ENCODE assay signal across 8 cellular contexts in genomic region chr14:102510616-102511520, GRCh38. TPM values are rescaled to one million over a fixed set of nuclear protein-coding genes. Genes with fewer than 3 reads are reported as not detected.
DNase-seq lines count a peak whose midpoint lies in the region; ATAC-seq and TF ChIP-seq lines count a peak whose summit lies in the region.

No MANE protein-coding gene starts in this region.

- H3K4me3 ChIP-seq in HUES48 (ENCODE audit: low read depth, low read length), result peak overlapping the region; percentile 77
- peak overlapping the region; percentile 75 for H3K4me3 ChIP-seq in iPS-20b (ENCODE audit: low read length)
- peak overlapping the region; percentile 59 to 70 (median 65) for H3K4me3 ChIP-seq in stomach

- ATAC-seq in GM19455 (IDR thresholded peaks at IDR 0.05; ENCODE audit: unreplicated experiment), result no peak
- ATAC-seq in foreskin keratinocyte, result no peak

- DNase-seq in activated naive CD4-positive, alpha-beta T cell treated with anti-CD3 and anti-CD28 coated beads for 36 hours, result peak; percentile 33
- DNase-seq in stomach, result peak; percentile 76
- no peak for DNase-seq in foreskin keratinocyte
- no peak for DNase-seq in inferior parietal cortex (ENCODE audit: extremely low spot score)

- H3K4me1 ChIP-seq in HUES48 (ENCODE audit: control insufficient read depth, insufficient read depth, low read length) (peaks cover 10% of the 10 kb centered on the region), iPS-20b (ENCODE audit: insufficient read depth, low read length) (peaks cover 5% of the 10 kb centered on the region), stomach (peaks cover 18 to 36% (median 28%) of the 10 kb centered on the region in 4 donors), foreskin keratinocyte (peaks cover 4% of the 10 kb centered on the region)

- intact Hi-C loops in activated naive CD4-positive, alpha-beta T cell treated with anti-CD3 and anti-CD28 coated beads for 36 hours (cut with micrococcal nuclease), result no loop called here
- intact Hi-C loops in stomach (cut with DNase I; ENCODE audit: low total_unique reads), result no loop called here

- no peak overlapping the region for H3K27ac Mint-ChIP-seq in activated naive CD4-positive, alpha-beta T cell treated with anti-CD3 and anti-CD28 coated beads for 36 hours

- H3K9ac ChIP-seq in HUES48 (ENCODE audit: low read depth, low read length) (no peak overlapping the region), iPS-20b (ENCODE audit: low read depth, low read length) (peak overlapping the region; percentile 53; the same call in 1 of the 2 replicates)

- H3K27ac ChIP-seq in 22Rv1 (peak overlapping the region; percentile 94), HUES48 (ENCODE audit: low read depth, low read length) (peak overlapping the region; percentile 29), iPS-20b (ENCODE audit: low read length) (no peak overlapping the region), stomach (peak overlapping the region; percentile 84 to 93 (median 87)), foreskin keratinocyte (no peak overlapping the region)

- TF ChIP-seq POLR2A in stomach (IDR thresholded peaks at IDR 0.05), result no peak

- H3K36me3 ChIP-seq in HUES48 (ENCODE audit: control insufficient read depth, insufficient read depth, low read length) (peaks cover 7% of the 10 kb centered on the region; the same call in 1 of the 2 replicates), iPS-20b (ENCODE audit: insufficient read depth, low read depth, low read length) (peaks cover 9% of the 10 kb centered on the region), stomach (peaks cover 8 to 19% (median 17%) of the 10 kb centered on the region in 4 donors)

- WGBS in stomach, 5 donors, result 48 to 61% (median 51%) methylated on average over 14 to 19 of the region's 19 CpGs

- peak overlapping the region; percentile 84 for H3K4me3 Mint-ChIP-seq in activated naive CD4-positive, alpha-beta T cell treated with anti-CD3 and anti-CD28 coated beads for 36 hours

- H3K27me3 Mint-ChIP-seq in activated naive CD4-positive, alpha-beta T cell treated with anti-CD3 and anti-CD28 coated beads for 36 hours (ENCODE audit: low read depth), result no peaks in the 10 kb centered on the region

- peaks cover 6% of the 10 kb centered on the region for H3K36me3 Mint-ChIP-seq in activated naive CD4-positive, alpha-beta T cell treated with anti-CD3 and anti-CD28 coated beads for 36 hours (ENCODE audit: low read depth)

- CTCF ChIA-PET in activated naive CD4-positive, alpha-beta T cell treated with anti-CD3 and anti-CD28 coated beads for 36 hours (lab: Charles Lee), result interaction anchor here (0.5 to 1.0 kb wide), 5 partner anchors 13 to 1406 kb away, joined by 3 to 5 read pairs (median 4); no protein-coding TSS in a partner anchor

- H3K4me1 Mint-ChIP-seq in activated naive CD4-positive, alpha-beta T cell treated with anti-CD3 and anti-CD28 coated beads for 36 hours (ENCODE audit: low read depth), result peaks cover 8% of the 10 kb centered on the region

- peaks cover 3% of the 10 kb centered on the region for H3K9me3 Mint-ChIP-seq in activated naive CD4-positive, alpha-beta T cell treated with anti-CD3 and anti-CD28 coated beads for 36 hours

- TF ChIP-seq CTCF in 22Rv1 (IDR thresholded peaks at IDR 0.05) (no peak), stomach (IDR thresholded peaks at IDR 0.05) (no peak), foreskin keratinocyte (conservative IDR thresholded peaks at IDR 0.05) (no peak)

- H3K9me3 ChIP-seq in HUES48 (ENCODE audit: control insufficient read depth, insufficient read depth, low read length), result no peaks in the 10 kb centered on the region
- no peaks in the 10 kb centered on the region for H3K9me3 ChIP-seq in iPS-20b (ENCODE audit: insufficient read depth, low read depth, low read length)
- no peaks in the 10 kb centered on the region for H3K9me3 ChIP-seq in stomach

- TF ChIP-seq EP300 in stomach (IDR thresholded peaks at IDR 0.05), result no peak

- H3K27me3 ChIP-seq in HUES48 (ENCODE audit: control insufficient read depth, insufficient read depth, low read length) (no peaks in the 10 kb centered on the region), iPS-20b (ENCODE audit: insufficient read depth, low read length) (no peaks in the 10 kb centered on the region), stomach (no peaks in the 10 kb centered on the region), foreskin keratinocyte (no peaks in the 10 kb centered on the region)

RNA-seq across cellular contexts. Expression of gene ANKRD9, which starts 1.3 kb away (rescaled TPM):
- total RNA-seq in activated naive CD4-positive, alpha-beta T cell treated with anti-CD3 and anti-CD28 coated beads for 36 hours, result 10 to 100 TPM; 11.5 to 13.3 TPM
- 100 to 1,000 TPM in 2 of 5 donors, 10 to 100 TPM in 3; 11.2 to 357 (median 72.4) TPM for total RNA-seq in stomach
- 10 to 100 TPM in 2 of 3 donors, 1 to 10 TPM in 1; 5.3 to 23.3 (median 13.3) TPM for polyA plus RNA-seq in stomach
- total RNA-seq in foreskin keratinocyte, result 6.7 and 7.8 TPM in 2 replicates
- 9.3 and 9.5 TPM in 2 replicates for polyA plus RNA-seq in foreskin keratinocyte

Comparison
In these comparisons a context has a peak if more than half of its experiments do, and no peak if none do; other contexts are left out.
1. H3K27ac ChIP-seq: peak in 22Rv1 (single experiment), HUES48 (single experiment) and stomach (5 of 5); none in iPS-20b (single experiment) and foreskin keratinocyte (single experiment).
2. DNase-seq: peak in activated naive CD4-positive, alpha-beta T cell treated with anti-CD3 and anti-CD28 coated beads for 36 hours (single experiment) and stomach (single experiment); none in foreskin keratinocyte (0 of 2) and inferior parietal cortex (single experiment).
3. Peak in every context shown above with its lines, with median percentiles within 50 percentile points of each other: H3K4me3 ChIP-seq.